ENCODE assay signal across 24 cellular contexts in the genomic region with DNA sequence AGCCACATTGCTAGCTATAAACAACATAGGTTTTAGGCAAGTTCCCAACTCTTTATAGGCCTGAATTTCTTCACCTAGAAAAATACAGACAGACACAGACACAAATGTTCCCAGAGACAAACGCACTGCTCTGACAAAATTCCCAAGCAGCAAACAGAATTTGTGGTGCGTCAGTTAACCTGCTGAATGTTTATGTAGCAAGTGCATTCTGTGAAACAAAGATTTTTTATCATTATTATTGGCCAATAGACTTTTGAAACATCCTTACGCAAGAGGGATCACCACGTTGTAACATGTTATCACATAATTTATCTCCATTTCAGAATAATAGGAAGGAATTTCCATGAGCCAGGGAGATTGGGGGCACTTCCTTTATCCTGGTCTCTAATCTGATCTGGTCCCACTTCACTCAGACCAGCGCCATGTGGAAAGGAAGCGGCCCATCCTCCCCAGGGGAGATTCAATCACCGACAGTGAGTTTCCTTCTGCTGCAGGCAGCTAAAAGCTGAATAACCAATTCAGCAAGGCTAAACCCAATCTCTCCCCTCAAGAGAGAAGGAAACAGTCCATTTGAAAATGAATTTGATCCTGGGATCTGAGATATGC.
A peak's percentile ranks its signal among the peaks of the same experiment; 100 is the strongest.
DNase-seq lines count a peak whose midpoint lies in the region; ATAC-seq, FAIRE-seq and TF ChIP-seq lines count a peak whose summit lies in the region.
"Had no signal": no experiment of that assay in that cellular context is flagged by ENCODE, and none has a peak within 500 bp of the region (broad histone marks: within the 10 kb centered on the region; RNA-seq: fewer than 3 reads in every experiment).

No MANE protein-coding gene starts in this region.

- H3K27me3 ChIP-seq in BLaER1 (no peaks in the 10 kb centered on the region), adrenal gland (no peaks in the 10 kb centered on the region), liver (ENCODE audit: control insufficient read depth in 4 of 4, insufficient read depth in 4 of 4, low read length in 3 of 4) (no peaks in the 10 kb centered on the region)

- H3K9ac ChIP-seq in BLaER1, result no peak overlapping the region
- H3K9ac ChIP-seq in liver (ENCODE audit: low read depth in 1 of 2, low read length in 2 of 2), result no peak overlapping the region
- H3K9ac ChIP-seq: KMS-11 had no signal

- intact Hi-C loops in adrenal gland (cut with DNase I), result no loop called here

- no peaks in the 10 kb centered on the region for H4K20me1 ChIP-seq in BLaER1

- TF ChIP-seq CTCF in adrenal gland (IDR thresholded peaks at IDR 0.05) (no peak), fibroblast of the aortic adventitia (IDR thresholded peaks at IDR 0.05; ENCODE audit: insufficient read depth, low read length) (no peak), liver (IDR thresholded peaks at IDR 0.05; ENCODE audit: low read depth, low read length, missing input control) (no peak)

- peak overlapping the region; percentile 20 for H3K4me2 ChIP-seq in BLaER1
- H3K4me2 ChIP-seq: KMS-11 had no signal

- WGBS in adrenal gland, 4 donors, result 52 to 60% (median 56%) methylated on average over 7 of the region's 7 CpGs
- 50% methylated on average over 7 of the region's 7 CpGs for WGBS in liver

- H3K4me1 ChIP-seq in BLaER1, result peaks cover 7% of the 10 kb centered on the region
- H3K4me1 ChIP-seq in adrenal gland (replicated peaks in 1 of 2), result peaks cover 0 to 28% of the 10 kb centered on the region in 2 donors
- peaks cover 0 to 10% (median 5%) of the 10 kb centered on the region in 4 donors for H3K4me1 ChIP-seq in liver (ENCODE audit: control insufficient read depth in 4 of 4, insufficient read depth in 4 of 4, low read length in 3 of 4)

- H3K4me3 ChIP-seq in BLaER1 (no peak overlapping the region), adrenal gland (no peak overlapping the region), fibroblast of the aortic adventitia (ENCODE audit: low read depth, low read length) (no peak overlapping the region), liver (ENCODE audit: low read depth in 1 of 3, low read length in 3 of 3) (no peak overlapping the region)
- H3K4me3 ChIP-seq: GM12878 had no signal

- H3K9me3 ChIP-seq in BLaER1, result no peaks in the 10 kb centered on the region
- H3K9me3 ChIP-seq in adrenal gland (replicated peaks in 1 of 3), result no peaks in the 10 kb centered on the region
- no peaks in the 10 kb centered on the region for H3K9me3 ChIP-seq in liver (ENCODE audit: control insufficient read depth in 4 of 4, low read length in 3 of 4)

- peak in 1 of 2 donors; percentile 18 for TF ChIP-seq RAD21 in liver (IDR thresholded peaks at IDR 0.05)

- FAIRE-seq in GM12892 (lab: Jason Lieb, UNC), result no peak
- FAIRE-seq: G401.6, GM12878, RCC 7860 had no signal

- ATAC-seq in HG03025 (IDR thresholded peaks at IDR 0.05; ENCODE audit: low FRiP score, unreplicated experiment), result no peak
- ATAC-seq: GM12878 had no signal

- H3K27ac ChIP-seq in BLaER1, result no peak overlapping the region
- H3K27ac ChIP-seq in adrenal gland, result peak overlapping the region in 3 of 5 donors; percentile 24 to 52 (median 26)
- H3K27ac ChIP-seq in liver (ENCODE audit: low read depth in 1 of 2, low read length in 2 of 2), result peak overlapping the region in 1 of 2 donors; percentile 48
- H3K27ac ChIP-seq: KMS-11 had no signal

- DNase-seq in adrenal gland, result peak in 1 of 7 donors; percentile 41
- DNase-seq in fibroblast of the aortic adventitia (ENCODE audit: low read depth), result peak; percentile 16
- no peak for DNase-seq in GM12892 (ENCODE audit: insufficient read length)
- no peak for DNase-seq in glomerular visceral epithelial cell (ENCODE audit: extremely low spot score)
- DNase-seq: C1 segment of cervical spinal cord; CD4-positive, alpha-beta memory T cell; COR-L47; DMS53; GOT3; HCEC 1CT; NCI-H1048; NCI-H1417; NCI-H1694; NCI-H2029 treated with DMSO at 0.1 percent for 48 hours; NCI-H446 treated with DMSO at 0.1 percent for 48 hours; NCI-H526 treated with DMSO at 0.1 percent for 48 hours; OCI-M1 had no signal

- H3K36me3 ChIP-seq in BLaER1 (no peaks in the 10 kb centered on the region), adrenal gland (replicated peaks in 1 of 2) (no peaks in the 10 kb centered on the region), liver (ENCODE audit: control insufficient read depth in 4 of 4, insufficient read depth in 3 of 4, low read depth in 1 of 4, low read length in 3 of 4) (peaks cover 0 to 7% (median 2%) of the 10 kb centered on the region in 4 donors)

- TF ChIP-seq POLR2A in adrenal gland (IDR thresholded peaks at IDR 0.05), result no peak
- TF ChIP-seq POLR2A in GM12892 (IDR thresholded peaks at IDR 0.05; ENCODE audit: low read depth, low read length), result no peak

TF ChIP-seq in liver, 16 proteins besides CTCF, POLR2A, EP300 and RAD21:
- TF ChIP-seq FOXA2 (IDR thresholded peaks at IDR 0.05) (peak; percentile 22), RXRA (IDR thresholded peaks at IDR 0.05) (peak in 1 of 2 donors; percentile 59), HNF4A (conservative IDR thresholded peaks at IDR 0.05) (peak; percentile 10 to 57), YY1 (IDR thresholded peaks at IDR 0.05) (peak; percentile 51), ATF3 (IDR thresholded peaks at IDR 0.05) (no peak), JUND (IDR thresholded peaks at IDR 0.05) (peak in 1 of 2 donors; percentile 30), GABPA (IDR thresholded peaks at IDR 0.05 in 1 of 2, conservative IDR thresholded peaks at IDR 0.05 in 1 of 2) (no peak), NR2F2 (IDR thresholded peaks at IDR 0.05) (no peak)
- TF ChIP-seq, protein P1, sequence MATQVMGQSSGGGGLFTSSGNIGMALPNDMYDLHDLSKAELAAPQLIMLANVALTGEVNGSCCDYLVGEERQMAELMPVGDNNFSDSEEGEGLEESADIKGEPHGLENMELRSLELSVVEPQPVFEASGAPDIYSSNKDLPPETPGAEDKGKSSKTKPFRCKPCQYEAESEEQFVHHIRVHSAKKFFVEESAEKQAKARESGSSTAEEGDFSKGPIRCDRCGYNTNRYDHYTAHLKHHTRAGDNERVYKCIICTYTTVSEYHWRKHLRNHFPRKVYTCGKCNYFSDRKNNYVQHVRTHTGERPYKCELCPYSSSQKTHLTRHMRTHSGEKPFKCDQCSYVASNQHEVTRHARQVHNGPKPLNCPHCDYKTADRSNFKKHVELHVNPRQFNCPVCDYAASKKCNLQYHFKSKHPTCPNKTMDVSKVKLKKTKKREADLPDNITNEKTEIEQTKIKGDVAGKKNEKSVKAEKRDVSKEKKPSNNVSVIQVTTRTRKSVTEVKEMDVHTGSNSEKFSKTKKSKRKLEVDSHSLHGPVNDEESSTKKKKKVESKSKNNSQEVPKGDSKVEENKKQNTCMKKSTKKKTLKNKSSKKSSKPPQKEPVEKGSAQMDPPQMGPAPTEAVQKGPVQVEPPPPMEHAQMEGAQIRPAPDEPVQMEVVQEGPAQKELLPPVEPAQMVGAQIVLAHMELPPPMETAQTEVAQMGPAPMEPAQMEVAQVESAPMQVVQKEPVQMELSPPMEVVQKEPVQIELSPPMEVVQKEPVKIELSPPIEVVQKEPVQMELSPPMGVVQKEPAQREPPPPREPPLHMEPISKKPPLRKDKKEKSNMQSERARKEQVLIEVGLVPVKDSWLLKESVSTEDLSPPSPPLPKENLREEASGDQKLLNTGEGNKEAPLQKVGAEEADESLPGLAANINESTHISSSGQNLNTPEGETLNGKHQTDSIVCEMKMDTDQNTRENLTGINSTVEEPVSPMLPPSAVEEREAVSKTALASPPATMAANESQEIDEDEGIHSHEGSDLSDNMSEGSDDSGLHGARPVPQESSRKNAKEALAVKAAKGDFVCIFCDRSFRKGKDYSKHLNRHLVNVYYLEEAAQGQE (IDR thresholded peaks at IDR 0.05), result peak; percentile 25
